Comparison of ENCODE assay signal across 23 cellular contexts in the genomic region with DNA sequence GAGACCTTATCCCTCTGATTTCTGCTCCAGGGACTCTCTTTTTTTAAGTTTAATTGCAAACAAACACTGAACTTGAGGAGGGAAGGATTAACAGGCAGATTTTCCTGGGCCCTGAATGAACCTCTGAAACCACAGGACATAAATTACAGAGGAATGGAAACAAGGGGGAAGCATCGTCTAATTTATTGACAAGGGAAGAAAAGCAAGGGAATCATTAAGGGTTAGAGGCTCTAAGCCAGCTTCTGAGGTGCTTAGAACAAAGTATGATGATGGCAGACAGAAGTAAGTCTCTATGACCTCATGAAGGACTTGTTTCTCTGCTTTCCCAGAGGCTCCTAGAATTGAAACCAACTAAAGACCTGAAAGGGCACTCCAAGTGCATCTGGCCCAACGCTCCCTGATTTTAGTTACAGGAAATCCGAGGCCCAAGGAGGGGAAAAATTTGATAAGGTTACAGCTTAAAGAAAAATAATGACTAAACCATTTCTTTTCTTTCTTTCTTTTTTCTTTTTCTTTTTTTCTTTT.
A peak's percentile ranks its signal among the peaks of the same experiment; 100 is the strongest.
DNase-seq lines count a peak whose midpoint lies in the region; ATAC-seq and TF ChIP-seq lines count a peak whose summit lies in the region.
"Had no signal": no experiment of that assay in that cellular context is flagged by ENCODE, and none has a peak within 500 bp of the region (broad histone marks: within the 10 kb centered on the region; RNA-seq: fewer than 3 reads in every experiment).

No MANE protein-coding gene starts in this region.

- no peak overlapping the region for H4K91ac ChIP-seq in mesenchymal stem cell (ENCODE audit: low read length)

- H3K14ac ChIP-seq in mesenchymal stem cell (ENCODE audit: low read length in 2 of 2), result no peak overlapping the region

- H2BK12ac ChIP-seq in mesenchymal stem cell (ENCODE audit: low read length in 2 of 2), result no peak overlapping the region

- H3K27me3 Mint-ChIP-seq in type B pancreatic cell, result no peaks in the 10 kb centered on the region

- H2AK5ac ChIP-seq in mesenchymal stem cell (ENCODE audit: low read length, severe bottlenecking), result no peak overlapping the region

- H3K9ac ChIP-seq in mesenchymal stem cell (ENCODE audit: low read length), result no peak overlapping the region

- in situ Hi-C loops in astrocyte of the spinal cord (cut with HindIII; ENCODE audit: low sequenced_read_pairs), result no loop called here
- in situ Hi-C loops in GM13977 (cut with MboI; ENCODE audit: low pct_unique_long_range_greater_than_20kb, low sequenced_read_pairs, unreplicated experiment), result no loop called here

- H3K9me3 ChIP-seq in mesenchymal stem cell (ENCODE audit: control insufficient read depth, low read length), result no peaks in the 10 kb centered on the region

- H2AFZ ChIP-seq in mesenchymal stem cell (ENCODE audit: low read depth, low read length), result no peak overlapping the region
- H2AFZ ChIP-seq: GM23338 had no signal

- no peak overlapping the region for H3K18ac ChIP-seq in mesenchymal stem cell (ENCODE audit: low read depth in 1 of 2, low read length in 2 of 2)

- H3K4me3 Mint-ChIP-seq in type B pancreatic cell, result no peak overlapping the region
- H3K4me3 Mint-ChIP-seq: CD4-positive, alpha-beta memory T cell; GM23338; H9; HFFc6 had no signal

- TF ChIP-seq CTCF in astrocyte of the spinal cord (IDR thresholded peaks at IDR 0.05; ENCODE audit: low read depth, low read length), result no peak
- no peak for TF ChIP-seq CTCF in type B pancreatic cell (conservative IDR thresholded peaks at IDR 0.05)
- TF ChIP-seq CTCF in GM13977 (IDR thresholded peaks at IDR 0.05; ENCODE audit: extremely low read depth, insufficient read depth, missing control alignments), result no peak

- peaks cover 1% of the 10 kb centered on the region for H3K79me1 ChIP-seq in mesenchymal stem cell (replicated peaks; ENCODE audit: low read length, poor library complexity, severe bottlenecking)

- H3K4me1 Mint-ChIP-seq in type B pancreatic cell (ENCODE audit: unreplicated experiment), result peaks cover 12% of the 10 kb centered on the region
- H3K4me1 Mint-ChIP-seq: CD4-positive, alpha-beta memory T cell; GM23338; H9 had no signal

- WGBS in mesenchymal stem cell, result 29% methylated on average over 1 of the region's 3 CpGs

- H3K9me3 Mint-ChIP-seq in type B pancreatic cell, result no peaks in the 10 kb centered on the region
- H3K9me3 Mint-ChIP-seq: GM23338, H9, HFFc6 had no signal

- H3K27me3 ChIP-seq in mesenchymal stem cell (ENCODE audit: control insufficient read depth in 1 of 2, insufficient read depth in 1 of 2, low read length in 2 of 2), result no peaks in the 10 kb centered on the region

- no peak overlapping the region for H3K4me2 ChIP-seq in mesenchymal stem cell (ENCODE audit: low read length, poor library complexity, severe bottlenecking)
- H3K4me2 ChIP-seq: GM23338 had no signal

- H2BK5ac ChIP-seq in mesenchymal stem cell (ENCODE audit: low read depth, low read length, poor library complexity, severe bottlenecking), result no peak overlapping the region

- H3K4me3 ChIP-seq in astrocyte of the spinal cord (ENCODE audit: low read depth, low read length) (no peak overlapping the region), mesenchymal stem cell (ENCODE audit: insufficient read depth in 1 of 2, low read depth in 1 of 2, low read length in 2 of 2) (no peak overlapping the region)
- H3K4me3 ChIP-seq: GM23338, K562 had no signal

- no peaks in the 10 kb centered on the region for H3K36me3 Mint-ChIP-seq in type B pancreatic cell
- H3K36me3 Mint-ChIP-seq: CD4-positive, alpha-beta memory T cell had no signal

- no peak overlapping the region for H2BK120ac ChIP-seq in mesenchymal stem cell (ENCODE audit: low read depth, low read length)

- no peak overlapping the region for H3K4ac ChIP-seq in mesenchymal stem cell (ENCODE audit: low read depth in 1 of 2, low read length in 2 of 2)

- H3K4me1 ChIP-seq in mesenchymal stem cell (ENCODE audit: control insufficient read depth, insufficient read depth, low read depth, low read length), result no peaks in the 10 kb centered on the region

- H4K8ac ChIP-seq in mesenchymal stem cell (ENCODE audit: low read length), result no peak overlapping the region

- no peak for ATAC-seq in HG02610 (IDR thresholded peaks at IDR 0.05; ENCODE audit: unreplicated experiment)
- ATAC-seq: GM23338, K562, PC-3 had no signal

- peak; percentile 14 for DNase-seq in M059J (ENCODE audit: low read depth)
- peak; percentile 35 for DNase-seq in astrocyte of the spinal cord (ENCODE audit: low read depth, low spot score)
- peak; percentile 35 for DNase-seq in mesenchymal stem cell
- DNase-seq in type B pancreatic cell (ENCODE audit: extremely low spot score, unreplicated experiment), result no peak
- DNase-seq in NCI-H2081 treated with DMSO at 0.1 percent for 48 hours (lab: John Stamatoyannopoulos, UW), result no peak
- no peak for DNase-seq in GM13977 (ENCODE audit: low spot score)
- DNase-seq: C1 segment of cervical spinal cord; CD4-positive, alpha-beta memory T cell; COR-L47; H9; HFFc6; Kasumi-1; NCI-H1694 treated with DMSO at 0.1 percent for 48 hours; NCI-H2081; NCI-H524; NCI-H748 treated with DMSO at 0.1 percent for 48 hours; NK-92 treated with Interleukin-12 subunit alpha and Interleukin-12 subunit beta, amount 100 ng/mL, for 24 hours; PC-3; SHP77 treated with DMSO at 0.1 percent for 48 hours had no signal

- H3K36me3 ChIP-seq in mesenchymal stem cell (ENCODE audit: control insufficient read depth in 1 of 2, insufficient read depth in 2 of 2, low read depth in 1 of 2, low read length in 2 of 2), result no peaks in the 10 kb centered on the region

- H2BK15ac ChIP-seq in mesenchymal stem cell (ENCODE audit: low read depth, poor library complexity, severe bottlenecking), result no peak overlapping the region

- no peak overlapping the region for H3K27ac ChIP-seq in mesenchymal stem cell (ENCODE audit: low read length, poor library complexity, severe bottlenecking)
- H3K27ac ChIP-seq: RWPE1 had no signal

- H3K27ac Mint-ChIP-seq in type B pancreatic cell, result peak overlapping the region; percentile 3
- H3K27ac Mint-ChIP-seq: CD4-positive, alpha-beta memory T cell; GM23338; H9; HFFc6 had no signal

- no peak overlapping the region for H3K23ac ChIP-seq in mesenchymal stem cell (ENCODE audit: low read length in 2 of 2)

Comparison
In these comparisons a context has a peak if more than half of its experiments do, and no peak if none do; other contexts are left out.
1. DNase-seq: peak in M059J (single experiment), astrocyte of the spinal cord (single experiment) and mesenchymal stem cell (single experiment); none in type B pancreatic cell (single experiment), NCI-H2081 treated with DMSO at 0.1 percent for 48 hours (single experiment) and GM13977 (single experiment).